In the genomic region with DNA sequence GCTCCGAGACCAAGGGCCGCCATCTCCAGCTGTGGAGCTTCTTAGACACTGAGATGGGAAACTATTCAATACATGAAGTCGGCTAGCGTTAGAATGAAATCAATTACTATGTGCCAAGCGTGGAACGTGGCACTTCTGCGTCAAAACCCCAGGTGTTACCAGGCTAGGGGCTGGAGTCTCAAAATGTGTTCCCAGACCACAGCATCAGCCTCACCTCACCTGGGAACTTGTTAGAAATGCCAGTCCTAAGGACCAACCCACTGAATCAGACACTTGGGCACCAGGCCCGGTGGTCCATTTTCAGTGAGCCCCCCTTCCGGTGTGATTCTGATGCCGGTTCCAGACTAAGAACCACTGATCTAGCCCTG, we compare ENCODE assay signal across 1 cellular context.
TF ChIP-seq lines count a peak whose summit lies in the region.

No MANE protein-coding gene starts in this region.

TF ChIP-seq in liver, 16 proteins besides CTCF, POLR2A, EP300 and RAD21 (continued from another document):
- TF ChIP-seq EGR1 (IDR thresholded peaks at IDR 0.05; ENCODE audit: low read depth in 2 of 2) (no peak), FOXA1 (IDR thresholded peaks at IDR 0.05) (no peak), JUND (IDR thresholded peaks at IDR 0.05) (no peak), YY1 (IDR thresholded peaks at IDR 0.05) (no peak)
TF ChIP-seq in liver: peak in this region for 0.
